Comparison of ENCODE assay signal across 16 cellular contexts in the genomic region with DNA sequence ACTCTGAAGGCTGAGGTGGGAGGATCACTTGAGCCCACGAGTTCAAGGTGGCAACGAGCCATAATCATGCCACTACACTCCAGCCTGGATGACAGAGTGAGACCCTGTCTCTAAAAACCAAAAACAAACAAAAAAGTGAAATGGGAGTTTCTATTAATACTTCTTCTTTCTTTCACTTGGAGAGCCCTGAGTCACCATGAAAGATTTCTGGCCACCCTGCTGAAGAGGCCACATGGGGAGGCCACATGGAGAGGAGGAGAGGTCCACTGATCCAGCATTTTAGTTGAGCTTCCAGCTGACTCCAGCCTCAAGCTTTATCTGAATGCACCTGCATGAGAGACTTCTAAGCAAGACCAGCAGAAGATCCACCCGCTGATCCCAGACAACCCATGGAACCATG.
DNase-seq lines count a peak whose midpoint lies in the region; ATAC-seq, FAIRE-seq and TF ChIP-seq lines count a peak whose summit lies in the region.
"Had no signal": no experiment of that assay in that cellular context is flagged by ENCODE, and none has a peak within 500 bp of the region (broad histone marks: within the 10 kb centered on the region; RNA-seq: fewer than 3 reads in every experiment).

No MANE protein-coding gene starts in this region.

- H3K9me3 ChIP-seq in left ventricle myocardium inferior (replicated peaks) (no peaks in the 10 kb centered on the region), kidney (ENCODE audit: control insufficient read depth in 1 of 2, low read length in 2 of 2) (no peaks in the 10 kb centered on the region)
- H3K9me3 ChIP-seq: MG63 had no signal

- ATAC-seq in Right ventricle myocardium inferior = no peak
- no peak for ATAC-seq in stimulated activated effector memory CD8-positive, alpha-beta T cell treated with anti-CD3 and anti-CD28 coated beads, Interleukin-12 subunit alpha, Interleukin-12 subunit beta, amount 100 ng/mL, for 72 hours

- H3K4me1 ChIP-seq in left ventricle myocardium inferior = peaks cover 17% of the 10 kb centered on the region
- H3K4me1 ChIP-seq in kidney (ENCODE audit: control insufficient read depth in 1 of 2, insufficient read depth in 1 of 2, low read depth in 1 of 2, low read length in 2 of 2) = peaks cover 19 to 40% of the 10 kb centered on the region in 2 donors

- H3K4me3 ChIP-seq in left ventricle myocardium inferior = no peak overlapping the region
- H3K4me3 ChIP-seq in kidney (ENCODE audit: low read length in 2 of 2) = no peak overlapping the region
- H3K4me3 ChIP-seq: MG63 had no signal

- H3K27ac ChIP-seq in left ventricle myocardium inferior (replicated peaks) = peak overlapping the region; percentile 72
- H3K27ac ChIP-seq in kidney (ENCODE audit: low read depth in 2 of 2, low read length in 2 of 2) = peak overlapping the region; percentile 68 to 78
- H3K27ac ChIP-seq: C4-2B had no signal

- H3K36me3 Mint-ChIP-seq in stimulated activated effector memory CD8-positive, alpha-beta T cell treated with anti-CD3 and anti-CD28 coated beads, Interleukin-12 subunit alpha, Interleukin-12 subunit beta, amount 100 ng/mL, for 72 hours = no peaks in the 10 kb centered on the region

- H3K9me3 Mint-ChIP-seq in stimulated activated effector memory CD8-positive, alpha-beta T cell treated with anti-CD3 and anti-CD28 coated beads, Interleukin-12 subunit alpha, Interleukin-12 subunit beta, amount 100 ng/mL, for 72 hours = no peaks in the 10 kb centered on the region

- no peak overlapping the region for H3K9ac ChIP-seq in kidney (ENCODE audit: low read length in 2 of 2)

- intact Hi-C loops in left ventricle myocardium inferior (cut with micrococcal nuclease) (no loop called here), Right ventricle myocardium inferior (cut with DNase I) (no loop called here), kidney (cut with DNase I) (no loop called here)

- H3K27me3 ChIP-seq in left ventricle myocardium inferior (ENCODE audit: low read depth) = no peaks in the 10 kb centered on the region
- H3K27me3 ChIP-seq: MG63 had no signal

- no peaks in the 10 kb centered on the region for H3K4me1 Mint-ChIP-seq in stimulated activated effector memory CD8-positive, alpha-beta T cell treated with anti-CD3 and anti-CD28 coated beads, Interleukin-12 subunit alpha, Interleukin-12 subunit beta, amount 100 ng/mL, for 72 hours

- H3K27ac Mint-ChIP-seq in stimulated activated effector memory CD8-positive, alpha-beta T cell treated with anti-CD3 and anti-CD28 coated beads, Interleukin-12 subunit alpha, Interleukin-12 subunit beta, amount 100 ng/mL, for 72 hours = no peak overlapping the region

- H3K36me3 ChIP-seq in left ventricle myocardium inferior (no peaks in the 10 kb centered on the region), kidney (ENCODE audit: control insufficient read depth in 1 of 2, insufficient read depth in 2 of 2, low read length in 2 of 2) (no peaks in the 10 kb centered on the region)
- H3K36me3 ChIP-seq: MG63 had no signal

- no peak for FAIRE-seq in kidney (lab: Jason Lieb, UNC)
- FAIRE-seq: A204.1 had no signal

- DNase-seq in left ventricle myocardium inferior (no peak), Right ventricle myocardium inferior (ENCODE audit: missing footprints) (no peak), astrocyte of the hippocampus (ENCODE audit: low read depth, low spot score) (peak; percentile 36), kidney (no peak), cerebellum (ENCODE audit: low spot score) (no peak)
- no peak for DNase-seq in activated naive CD4-positive, alpha-beta T cell treated with anti-CD3 and anti-CD28 coated beads, Interleukin-2, amount 50 U/mL, for 16 hours
- DNase-seq in stimulated activated effector memory CD8-positive, alpha-beta T cell treated with anti-CD3 and anti-CD28 coated beads, Interleukin-12 subunit alpha, Interleukin-12 subunit beta, amount 100 ng/mL, for 72 hours (ENCODE audit: low spot score in 2 of 2) = no peak
- DNase-seq: HCEC 1CT, Karpas-422, NCI-H1092 treated with DMSO at 0.1 percent for 48 hours, NCI-H2081 treated with DMSO at 0.1 percent for 48 hours, NCI-H510A treated with DMSO at 0.1 percent for 48 hours, NCI-H82 had no signal

- H3K4me3 Mint-ChIP-seq in stimulated activated effector memory CD8-positive, alpha-beta T cell treated with anti-CD3 and anti-CD28 coated beads, Interleukin-12 subunit alpha, Interleukin-12 subunit beta, amount 100 ng/mL, for 72 hours = no peak overlapping the region

- TF ChIP-seq CTCF in left ventricle myocardium inferior (IDR thresholded peaks at IDR 0.05; ENCODE audit: borderline replicate concordance) (no peak), kidney (IDR thresholded peaks at IDR 0.05; ENCODE audit: borderline replicate concordance, extremely low read depth, insufficient read depth) (no peak)
